ENCODE assay signal across 22 cellular contexts in the genomic region with DNA sequence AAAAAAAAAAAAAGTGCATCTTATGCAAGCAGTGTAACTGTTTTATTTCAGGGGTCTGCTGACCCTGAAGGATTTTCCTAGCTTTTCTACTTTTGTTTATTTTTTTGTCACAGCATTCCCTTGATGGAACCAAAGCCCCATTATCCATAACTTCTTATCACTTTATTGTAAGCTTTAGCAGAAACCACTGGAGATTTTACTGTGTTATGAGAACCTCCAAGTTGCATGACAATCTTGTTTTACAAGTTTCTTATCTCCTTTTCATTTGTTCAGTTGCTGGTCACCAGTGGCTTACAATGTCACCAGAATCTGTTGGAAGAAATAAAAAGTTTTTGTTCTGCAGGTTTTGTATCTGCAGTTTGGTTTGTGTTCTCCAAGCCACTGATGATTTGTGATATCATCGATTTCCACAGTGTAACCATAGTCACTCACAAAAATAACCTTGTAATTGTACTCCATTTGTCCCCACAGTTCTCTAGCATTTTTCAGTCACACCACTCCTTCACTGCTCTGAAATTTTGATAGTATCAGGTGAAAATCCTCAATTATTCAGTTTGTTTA.
"Had no signal": no experiment of that assay in that cellular context is flagged by ENCODE, and none has a peak within 500 bp of the region (broad histone marks: within the 10 kb centered on the region; RNA-seq: fewer than 3 reads in every experiment).

No MANE protein-coding gene starts in this region.

- FAIRE-seq: astrocyte, colon had no signal

- H3K9me3 ChIP-seq: breast epithelium, esophagus muscularis mucosa, gastrocnemius medialis, spleen, thoracic aorta had no signal

- DNase-seq: activated CD8-positive, alpha-beta memory T cell treated with anti-CD3 and anti-CD28 coated beads for 24 hours; activated CD8-positive, alpha-beta memory T cell treated with anti-CD3 and anti-CD28 coated beads, Interleukin-2, amount 50 U/mL, for 4 hours; activated T-cell treated with anti-CD3 and anti-CD28 coated beads, Interleukin-2, amount 50 U/mL, for 24 hours; effector memory CD4-positive, alpha-beta T cell; gastrocnemius medialis; hypothalamus; naive thymus-derived CD4-positive, alpha-beta T cell; retina; spleen; stimulated activated CD4-positive, alpha-beta T cell treated with anti-CD3 and anti-CD28 coated beads, Interleukin-4, amount 100 ng/mL, for 24 hours; stimulated activated naive CD4-positive, alpha-beta T cell treated with Interleukin-2 at 50 U/mL for 16 hours; T-helper 9 cell had no signal

- H3K27ac Mint-ChIP-seq: activated naive CD4-positive, alpha-beta T cell treated with anti-CD3 and anti-CD28 coated beads, Interleukin-2, amount 50 U/mL, for 72 hours; activated T-cell treated with anti-CD3 and anti-CD28 coated beads, Interleukin-2, amount 50 U/mL, for 24 hours; activated T-helper 17 cell treated with anti-CD3 and anti-CD28 coated beads, Interleukin-2, amount 50 U/mL, for 72 hours; naive thymus-derived CD4-positive, alpha-beta T cell; WTC11 had no signal

- H3K4me3 ChIP-seq: breast epithelium, esophagus muscularis mucosa, gastrocnemius medialis, spleen, thoracic aorta had no signal

- H3K27ac ChIP-seq: breast epithelium, esophagus muscularis mucosa, gastrocnemius medialis, thoracic aorta had no signal

- H3K4me1 Mint-ChIP-seq: central memory CD8-positive, alpha-beta T cell; WTC11 had no signal

- H3K27me3 Mint-ChIP-seq: central memory CD8-positive, alpha-beta T cell had no signal

- H3K4me1 ChIP-seq: breast epithelium, spleen had no signal

- H3K36me3 ChIP-seq: breast epithelium, gastrocnemius medialis, spleen, thoracic aorta had no signal

- H3K36me3 Mint-ChIP-seq: activated naive CD4-positive, alpha-beta T cell treated with anti-CD3 and anti-CD28 coated beads, Interleukin-2, amount 50 U/mL, for 72 hours; naive thymus-derived CD4-positive, alpha-beta T cell; WTC11 had no signal

- H3K4me3 Mint-ChIP-seq: activated T-cell treated with anti-CD3 and anti-CD28 coated beads, Interleukin-2, amount 50 U/mL, for 24 hours; activated T-helper 17 cell treated with anti-CD3 and anti-CD28 coated beads, Interleukin-2, amount 50 U/mL, for 72 hours; central memory CD8-positive, alpha-beta T cell; naive thymus-derived CD4-positive, alpha-beta T cell; neural crest cell; WTC11 had no signal

- H3K9me3 Mint-ChIP-seq: activated T-cell treated with anti-CD3 and anti-CD28 coated beads, Interleukin-2, amount 50 U/mL, for 24 hours; activated T-helper 17 cell treated with anti-CD3 and anti-CD28 coated beads, Interleukin-2, amount 50 U/mL, for 72 hours; WTC11 had no signal
